ENCODE assay signal across 8 cellular contexts in genomic region chr6:2766767-2767314, GRCh38. TPM values are rescaled to one million over a fixed set of nuclear protein-coding genes. Genes with fewer than 3 reads are reported as not detected.
A peak's percentile ranks its signal among the peaks of the same experiment; 100 is the strongest.
DNase-seq lines count a peak whose midpoint lies in the region; ATAC-seq lines count a peak whose summit lies in the region.

No MANE protein-coding gene starts in this region.

- peaks cover 0 to 7% of the 10 kb centered on the region in 2 donors for H3K36me3 ChIP-seq in stomach smooth muscle (ENCODE audit: control insufficient read depth in 2 of 2, insufficient read depth in 2 of 2, low read length in 2 of 2)

- H3K27me3 ChIP-seq in stomach smooth muscle (ENCODE audit: control insufficient read depth in 1 of 2, insufficient read depth in 2 of 2, low read length in 2 of 2) = no peaks in the 10 kb centered on the region

- no peaks in the 10 kb centered on the region for H3K27me3 Mint-ChIP-seq in activated T-cell treated with anti-CD3 and anti-CD28 coated beads, Interleukin-2, amount 50 U/mL, for 72 hours (ENCODE audit: low read depth)
- no peaks in the 10 kb centered on the region for H3K27me3 Mint-ChIP-seq in activated T-helper 17 cell treated with anti-CD3 and anti-CD28 coated beads, Interleukin-2, amount 50 U/mL, for 72 hours

- H3K9me3 ChIP-seq in iPS-18c (ENCODE audit: control insufficient read depth, insufficient read depth, low read length) (no peaks in the 10 kb centered on the region), stomach smooth muscle (ENCODE audit: control insufficient read depth in 2 of 2, low read length in 2 of 2) (no peaks in the 10 kb centered on the region)

- no peaks in the 10 kb centered on the region for H3K9me3 Mint-ChIP-seq in activated T-cell treated with anti-CD3 and anti-CD28 coated beads, Interleukin-2, amount 50 U/mL, for 72 hours
- H3K9me3 Mint-ChIP-seq in activated T-helper 17 cell treated with anti-CD3 and anti-CD28 coated beads, Interleukin-2, amount 50 U/mL, for 72 hours = no peaks in the 10 kb centered on the region

- peaks cover 3 to 10% of the 10 kb centered on the region in 2 donors for H3K36me3 Mint-ChIP-seq in activated T-cell treated with anti-CD3 and anti-CD28 coated beads, Interleukin-2, amount 50 U/mL, for 72 hours (ENCODE audit: insufficient read depth in 2 of 2)
- peaks cover 56% of the 10 kb centered on the region for H3K36me3 Mint-ChIP-seq in activated T-helper 17 cell treated with anti-CD3 and anti-CD28 coated beads, Interleukin-2, amount 50 U/mL, for 72 hours (ENCODE audit: low read depth)

- H3K4me3 ChIP-seq in iPS-18c (ENCODE audit: insufficient read depth, low read depth, low read length) (peak overlapping the region; percentile 85), stomach smooth muscle (ENCODE audit: low read length in 2 of 2) (peak overlapping the region; percentile 84 to 93)

- DNase-seq in activated T-cell treated with anti-CD3 and anti-CD28 coated beads, Interleukin-2, amount 50 U/mL, for 72 hours = no peak
- DNase-seq in activated T-cell treated with anti-CD3 and anti-CD28 coated beads for 4 hours (no peak), NCI-H2107 (lab: John Stamatoyannopoulos, UW) (no peak), GF-D8 (lab: John Stamatoyannopoulos, UW) (no peak)

- peak overlapping the region; percentile 70 for H3K27ac ChIP-seq in stomach smooth muscle (ENCODE audit: low read length)

- H3K4me3 Mint-ChIP-seq in activated T-cell treated with anti-CD3 and anti-CD28 coated beads, Interleukin-2, amount 50 U/mL, for 72 hours = peak overlapping the region; percentile 87 to 91
- H3K4me3 Mint-ChIP-seq in activated T-helper 17 cell treated with anti-CD3 and anti-CD28 coated beads, Interleukin-2, amount 50 U/mL, for 72 hours = peak overlapping the region; percentile 85

- peaks cover 30% of the 10 kb centered on the region for H3K4me1 ChIP-seq in stomach smooth muscle (ENCODE audit: control insufficient read depth, insufficient read depth, low read length)

- no peak for ATAC-seq in activated T-cell treated with anti-CD3 and anti-CD28 coated beads, Interleukin-2, amount 50 U/mL, for 72 hours (replicated peaks in 1 of 2)
- no peak for ATAC-seq in activated T-helper 17 cell treated with anti-CD3 and anti-CD28 coated beads, Interleukin-2, amount 50 U/mL, for 72 hours (replicated peaks)
- no peak for ATAC-seq in HG03139 (IDR thresholded peaks at IDR 0.05; ENCODE audit: unreplicated experiment)

- peak overlapping the region; percentile 80 to 81 for H3K9ac ChIP-seq in stomach smooth muscle (ENCODE audit: low read length in 2 of 2)

- peaks cover 53% of the 10 kb centered on the region for H3K4me1 Mint-ChIP-seq in activated T-cell treated with anti-CD3 and anti-CD28 coated beads, Interleukin-2, amount 50 U/mL, for 72 hours (ENCODE audit: low read depth)
- peaks cover 24% of the 10 kb centered on the region for H3K4me1 Mint-ChIP-seq in activated T-helper 17 cell treated with anti-CD3 and anti-CD28 coated beads, Interleukin-2, amount 50 U/mL, for 72 hours

- peak overlapping the region; percentile 69 for H3K27ac Mint-ChIP-seq in activated T-cell treated with anti-CD3 and anti-CD28 coated beads, Interleukin-2, amount 50 U/mL, for 72 hours
- H3K27ac Mint-ChIP-seq in activated T-helper 17 cell treated with anti-CD3 and anti-CD28 coated beads, Interleukin-2, amount 50 U/mL, for 72 hours = peak overlapping the region; percentile 28

RNA-seq across cellular contexts. Expression of gene WRNIP1, which starts 1.6 kb away (rescaled TPM):
- 10 to 100 TPM; 40.9 to 47.1 TPM for total RNA-seq in activated T-cell treated with anti-CD3 and anti-CD28 coated beads, Interleukin-2, amount 50 U/mL, for 72 hours
- 10 to 100 TPM; 30.4 to 48.5 TPM for total RNA-seq in activated T-helper 17 cell treated with anti-CD3 and anti-CD28 coated beads, Interleukin-2, amount 50 U/mL, for 72 hours

RNA-seq across cellular contexts. Expression of gene MYLK4, which starts 16.1 kb away (rescaled TPM):
- under 1 TPM; 0.37 to 0.72 TPM for total RNA-seq in activated T-cell treated with anti-CD3 and anti-CD28 coated beads, Interleukin-2, amount 50 U/mL, for 72 hours
- total RNA-seq in activated T-helper 17 cell treated with anti-CD3 and anti-CD28 coated beads, Interleukin-2, amount 50 U/mL, for 72 hours = under 1 TPM; 0.21 to 0.28 TPM
